ENCODE assay signal across 8 cellular contexts in the genomic region with DNA sequence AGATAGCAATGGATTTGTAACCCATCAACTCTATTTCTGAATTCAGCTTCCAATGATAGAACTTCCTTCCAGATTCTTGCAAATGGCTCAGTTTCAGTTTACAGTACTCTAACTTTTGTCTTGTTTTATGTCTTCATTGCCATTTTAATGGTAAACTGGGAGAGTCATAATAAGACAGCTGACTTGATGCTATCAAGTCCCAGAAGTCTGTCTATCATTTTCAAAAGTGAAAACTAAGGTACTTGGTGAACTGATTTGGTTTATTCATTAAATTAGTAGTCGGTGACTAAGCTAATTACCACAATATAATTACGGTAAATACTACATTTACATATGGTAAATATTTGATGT. TPM values are rescaled to one million over a fixed set of nuclear protein-coding genes. Genes with fewer than 3 reads are reported as not detected.
DNase-seq lines count a peak whose midpoint lies in the region; ATAC-seq, FAIRE-seq and TF ChIP-seq lines count a peak whose summit lies in the region.

No MANE protein-coding gene starts in this region.

- no peaks in the 10 kb centered on the region for H3K27me3 ChIP-seq in upper lobe of right lung

- TF ChIP-seq CTCF in AG10803 (conservative IDR thresholded peaks at IDR 0.05; ENCODE audit: low read length) (no peak), epithelial cell of esophagus (IDR thresholded peaks at IDR 0.05; ENCODE audit: insufficient read depth, low read depth, low read length, missing control alignments) (no peak), upper lobe of right lung (IDR thresholded peaks at IDR 0.05) (no peak)

- peaks cover 18% of the 10 kb centered on the region for H3K4me1 ChIP-seq in upper lobe of right lung

- DNase-seq in AG10803 (ENCODE audit: low read depth), result no peak
- DNase-seq in epithelial cell of esophagus (ENCODE audit: low read depth), result no peak
- DNase-seq in upper lobe of right lung, result no peak
- no peak for DNase-seq in H54 (ENCODE audit: insufficient read length, low spot score)
- DNase-seq in activated CD4-positive, alpha-beta T cell treated with anti-CD3 and anti-CD28 coated beads, Interleukin-2, amount 50 U/mL, for 48 hours, result no peak
- DNase-seq in activated CD4-positive, alpha-beta T cell treated with anti-CD3 and anti-CD28 coated beads, Interleukin-2, amount 50 U/mL, for 1 hour, result no peak

- H3K36me3 ChIP-seq in upper lobe of right lung, result no peaks in the 10 kb centered on the region

- FAIRE-seq in H54 (lab: Jason Lieb, UNC), result no peak

- H3K27ac ChIP-seq in upper lobe of right lung, result peak overlapping the region; percentile 63

- intact Hi-C loops in upper lobe of right lung (cut with DNase I), result no loop called here

- H3K9me3 ChIP-seq in upper lobe of right lung, result no peaks in the 10 kb centered on the region

- TF ChIP-seq POLR2A in H54 (IDR thresholded peaks at IDR 0.05; ENCODE audit: low read depth, low read length), result no peak

- peak; percentile 45 for ATAC-seq in GM19463 (IDR thresholded peaks at IDR 0.05; ENCODE audit: unreplicated experiment)
- ATAC-seq in HG03521 (IDR thresholded peaks at IDR 0.05; ENCODE audit: unreplicated experiment), result peak; percentile 29
- ATAC-seq in upper lobe of right lung, result no peak

- H3K4me3 ChIP-seq in AG10803 (ENCODE audit: low read length) (peak overlapping the region; percentile 56), epithelial cell of esophagus (ENCODE audit: low read length) (peak overlapping the region; percentile 19), upper lobe of right lung (peak overlapping the region; percentile 27)

RNA-seq across cellular contexts. Expression of gene RTKN2, which starts 25.0 kb away (rescaled TPM):
- 93.7 TPM for total RNA-seq in upper lobe of right lung
